ENCODE assay signal across 20 cellular contexts in the genomic region with DNA sequence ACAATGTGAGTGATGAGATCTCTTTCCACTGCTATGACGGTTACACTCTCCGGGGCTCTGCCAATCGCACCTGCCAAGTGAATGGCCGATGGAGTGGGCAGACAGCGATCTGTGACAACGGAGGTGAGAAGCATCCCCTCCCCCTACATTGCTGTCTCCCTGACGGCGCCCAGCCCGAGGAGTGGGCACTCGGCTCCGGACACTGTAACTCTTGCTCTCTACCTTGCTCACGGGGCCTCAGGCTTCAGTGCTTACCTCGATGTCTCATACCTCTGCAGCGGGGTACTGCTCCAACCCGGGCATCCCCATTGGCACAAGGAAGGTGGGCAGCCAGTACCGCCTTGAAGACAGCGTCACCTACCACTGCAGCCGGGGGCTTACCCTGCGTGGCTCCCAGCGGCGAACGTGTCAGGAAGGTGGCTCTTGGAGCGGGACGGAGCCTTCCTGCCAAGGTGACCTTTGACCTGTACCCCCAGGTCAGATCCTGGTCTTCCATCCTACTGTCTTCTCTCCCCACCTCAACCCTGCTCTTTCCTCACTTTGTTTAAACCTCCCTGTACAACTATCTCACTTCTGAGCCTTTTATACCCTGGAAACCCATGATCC. TPM values are rescaled to one million over a fixed set of nuclear protein-coding genes. Genes with fewer than 3 reads are reported as not detected.
DNase-seq lines count a peak whose midpoint lies in the region; ATAC-seq, FAIRE-seq and TF ChIP-seq lines count a peak whose summit lies in the region.
"Had no signal": no experiment of that assay in that cellular context is flagged by ENCODE, and none has a peak within 500 bp of the region (broad histone marks: within the 10 kb centered on the region; RNA-seq: fewer than 3 reads in every experiment).

No MANE protein-coding gene starts in this region.

- H3K4me1 ChIP-seq in HEK293 (ENCODE audit: control insufficient read depth, insufficient read depth, low read length) (no peaks in the 10 kb centered on the region), K562 (replicated peaks in 1 of 2; ENCODE audit: control insufficient read depth in 2 of 2, insufficient read depth in 2 of 2, low read length in 2 of 2) (peaks cover 16 to 24% of the 10 kb centered on the region in 2 experiments), liver (ENCODE audit: control insufficient read depth in 4 of 4, insufficient read depth in 4 of 4, low read length in 3 of 4) (peaks cover 7 to 59% (median 34%) of the 10 kb centered on the region in 4 donors), SJCRH30 (peaks cover 5% of the 10 kb centered on the region; the same call in 1 of the 2 replicates)
- H3K4me1 ChIP-seq: BE2C had no signal

- no peak overlapping the region for H3K4me2 ChIP-seq in K562 (ENCODE audit: insufficient read depth, low read length)

- H3K4me3 Mint-ChIP-seq in stimulated activated effector memory CD8-positive, alpha-beta T cell treated with anti-CD3 and anti-CD28 coated beads, Interleukin-12 subunit alpha, Interleukin-12 subunit beta, amount 100 ng/mL, for 72 hours, result no peak overlapping the region
- H3K4me3 Mint-ChIP-seq: CD4-positive, alpha-beta memory T cell; HFFc6 had no signal

- no peak for TF ChIP-seq EP300 in K562 (IDR thresholded peaks at IDR 0.05; ENCODE audit: low read length)

- BruUV-seq in K562 (replicated peaks; lab: Mats Ljungman, UMichigan), result no TSS peak

- peaks cover 10% of the 10 kb centered on the region for H3K4me1 Mint-ChIP-seq in stimulated activated effector memory CD8-positive, alpha-beta T cell treated with anti-CD3 and anti-CD28 coated beads, Interleukin-12 subunit alpha, Interleukin-12 subunit beta, amount 100 ng/mL, for 72 hours
- H3K4me1 Mint-ChIP-seq: CD4-positive, alpha-beta memory T cell had no signal

- H3K9me1 ChIP-seq in K562 (ENCODE audit: control insufficient read depth, insufficient read depth, low read length), result peaks cover 7% of the 10 kb centered on the region

- POLR2A ChIA-PET in HEK293 (lab: Yijun Ruan, JAX) (interaction anchor here (1.8 to 1.9 kb wide), 2 partner anchors 17 to 25 kb away, joined by 3 to 8 read pairs; a partner anchor contains a TSS), K562 (lab: Yijun Ruan, JAX) (interaction anchor here (1.9 kb wide), 1 partner anchor 9 kb away, joined by 6 read pairs; no protein-coding TSS in a partner anchor)

- H4K20me1 ChIP-seq in K562 (replicated peaks; ENCODE audit: control insufficient read depth, insufficient read depth, low read length), result no peaks in the 10 kb centered on the region

- peak overlapping the region; percentile 23 for H3K27ac Mint-ChIP-seq in stimulated activated effector memory CD8-positive, alpha-beta T cell treated with anti-CD3 and anti-CD28 coated beads, Interleukin-12 subunit alpha, Interleukin-12 subunit beta, amount 100 ng/mL, for 72 hours
- H3K27ac Mint-ChIP-seq: HFFc6 had no signal

- no peak overlapping the region for H3K9ac ChIP-seq in K562 (ENCODE audit: insufficient read depth in 1 of 2, low read depth in 2 of 2, low read length in 2 of 2)
- H3K9ac ChIP-seq in liver (ENCODE audit: low read depth in 1 of 2, low read length in 2 of 2), result peak overlapping the region; percentile 80 to 96

- CTCF ChIA-PET in HEK293 (lab: Yijun Ruan, JAX), result interaction anchor here (0.6 kb wide), 1 partner anchor 1008 kb away, joined by 5 read pairs; no protein-coding TSS in a partner anchor
- CTCF ChIA-PET in K562 (lab: Yijun Ruan, JAX; ENCODE audit: low intra/inter-chr PET ratio), result no interaction called here

- H3K9me3 Mint-ChIP-seq in stimulated activated effector memory CD8-positive, alpha-beta T cell treated with anti-CD3 and anti-CD28 coated beads, Interleukin-12 subunit alpha, Interleukin-12 subunit beta, amount 100 ng/mL, for 72 hours, result no peaks in the 10 kb centered on the region
- H3K9me3 Mint-ChIP-seq: HFFc6 had no signal

- TF ChIP-seq CTCF in HEK293 (tag by site-specific recombination; IDR thresholded peaks at IDR 0.05) (no peak), K562 (IDR thresholded peaks at IDR 0.05 in 2 of 3, conservative IDR thresholded peaks at IDR 0.05 in 1 of 3; ENCODE audit: insufficient read depth in 2 of 3, low read depth in 1 of 3, low read length in 3 of 3) (no peak), liver (IDR thresholded peaks at IDR 0.05; ENCODE audit: low read depth, low read length, missing input control) (no peak)

- peaks cover 2 to 26% of the 10 kb centered on the region in 2 experiments; a peak in 3 of 5 replicates for H3K27me3 ChIP-seq in K562 (ENCODE audit: control insufficient read depth in 2 of 2, insufficient read depth in 2 of 2, low read length in 2 of 2)
- no peaks in the 10 kb centered on the region for H3K27me3 ChIP-seq in liver (ENCODE audit: control insufficient read depth in 4 of 4, insufficient read depth in 4 of 4, low read length in 3 of 4)
- H3K27me3 ChIP-seq in SJCRH30, result peaks cover 11% of the 10 kb centered on the region; the same call in 1 of the 2 replicates
- H3K27me3 ChIP-seq: SJSA1 had no signal

- DNase-seq in K562 (ENCODE audit: extremely low read depth in 1 of 4, low spot score in 3 of 4), result peak in 1 of 4 experiments; percentile 7
- DNase-seq in stimulated activated effector memory CD8-positive, alpha-beta T cell treated with anti-CD3 and anti-CD28 coated beads, Interleukin-12 subunit alpha, Interleukin-12 subunit beta, amount 100 ng/mL, for 72 hours (ENCODE audit: low spot score in 2 of 2), result no peak
- no peak for DNase-seq in hypothalamus (lab: John Stamatoyannopoulos, UW)
- DNase-seq in Ammon's horn (ENCODE audit: low spot score), result no peak
- DNase-seq in SJCRH30, result no peak
- DNase-seq: ACHN; BE2C; CD4-positive, alpha-beta memory T cell; DMS79 treated with DMSO at 0.1 percent for 48 hours; HFFc6; NCI-H187; NCI-H226; NCI-H526; NK-92 treated with Interleukin-12 subunit alpha and Interleukin-12 subunit beta, amount 100 ng/mL, for 24 hours had no signal

- intact Hi-C loops in K562 (cut with micrococcal nuclease), result loop anchor here (5.0 kb wide), 1 partner anchor 45 kb away; a partner anchor contains a TSS

- WGBS in K562 (ENCODE audit: insufficient coverage, low coverage, missing lambda C conversion rate), result 73% methylated on average over 24 of the region's 24 CpGs
- 41% methylated on average over 24 of the region's 24 CpGs for WGBS in liver

- no peak for ATAC-seq in K562
- no peak for ATAC-seq in stimulated activated effector memory CD8-positive, alpha-beta T cell treated with anti-CD3 and anti-CD28 coated beads, Interleukin-12 subunit alpha, Interleukin-12 subunit beta, amount 100 ng/mL, for 72 hours

- TF ChIP-seq RAD21 in K562 (CRISPR knock-in tag; conservative IDR thresholded peaks at IDR 0.05 in 1 of 2, IDR thresholded peaks at IDR 0.05 in 1 of 2) (no peak), liver (IDR thresholded peaks at IDR 0.05) (no peak)

- H3K4me3 ChIP-seq in HEK293 (ENCODE audit: low read depth, low read length) (no peak overlapping the region), K562 (no peak overlapping the region), liver (ENCODE audit: low read depth in 1 of 3, low read length in 3 of 3) (peak overlapping the region; percentile 64 to 97 (median 81)), SJCRH30 (no peak overlapping the region)
- H3K4me3 ChIP-seq: SJSA1 had no signal

- in situ Hi-C loops in K562 (cut with MboI), result no loop called here

- no peaks in the 10 kb centered on the region for H3K79me2 ChIP-seq in K562 (ENCODE audit: control insufficient read depth, insufficient read depth, low read length)

- no peak overlapping the region for H2AFZ ChIP-seq in K562 (ENCODE audit: low read depth, low read length)

- FAIRE-seq in K562 (lab: Jason Lieb, UNC), result no peak
- FAIRE-seq: D721Med had no signal

- peaks cover 1% of the 10 kb centered on the region for H3K36me3 Mint-ChIP-seq in stimulated activated effector memory CD8-positive, alpha-beta T cell treated with anti-CD3 and anti-CD28 coated beads, Interleukin-12 subunit alpha, Interleukin-12 subunit beta, amount 100 ng/mL, for 72 hours

- peaks cover 0 to 17% of the 10 kb centered on the region in 2 experiments; a peak in 1 of 3 replicates for H3K36me3 ChIP-seq in HEK293 (ENCODE audit: control insufficient read depth in 2 of 2, insufficient read depth in 1 of 2, low read length in 2 of 2)
- peaks cover 14% of the 10 kb centered on the region for H3K36me3 ChIP-seq in K562 (ENCODE audit: control insufficient read depth, insufficient read depth, low read length)
- H3K36me3 ChIP-seq in liver (ENCODE audit: control insufficient read depth in 4 of 4, insufficient read depth in 3 of 4, low read depth in 1 of 4, low read length in 3 of 4), result peaks cover 2 to 58% (median 45%) of the 10 kb centered on the region in 4 donors
- H3K36me3 ChIP-seq in SJCRH30, result peaks cover 11% of the 10 kb centered on the region

- H3K9me3 ChIP-seq in HEK293 (ENCODE audit: control insufficient read depth, insufficient read depth, low read depth, low read length) (no peaks in the 10 kb centered on the region), K562 (replicated peaks; ENCODE audit: control insufficient read depth, insufficient read depth, low read depth, low read length) (no peaks in the 10 kb centered on the region), liver (ENCODE audit: control insufficient read depth in 4 of 4, low read length in 3 of 4) (no peaks in the 10 kb centered on the region), SJCRH30 (replicated peaks) (no peaks in the 10 kb centered on the region)
- H3K9me3 ChIP-seq: BE2C, SJSA1 had no signal

- no peak for TF ChIP-seq POLR2A in K562 (conservative IDR thresholded peaks at IDR 0.05)

- H3K27ac ChIP-seq in HEK293 (ENCODE audit: extremely low read depth, low read depth, low read length), result no peak overlapping the region
- no peak overlapping the region for H3K27ac ChIP-seq in K562 (ENCODE audit: extremely low read depth, low read depth, low read length)
- H3K27ac ChIP-seq in liver (ENCODE audit: low read depth in 1 of 2, low read length in 2 of 2), result peak overlapping the region; percentile 71 to 93
- no peak overlapping the region for H3K27ac ChIP-seq in SJCRH30
- H3K27ac ChIP-seq: SJSA1 had no signal

RNA-seq across cellular contexts. Expression of a gene that starts 1.3 kb away (rescaled TPM):
- 0.88 and 2.0 TPM in 2 replicates for total RNA-seq in K562 (2011; cell fraction: chromatin; rRNA removed; ENCODE audit: low replicate concordance)
- total RNA-seq in K562 (2011; cell fraction: nucleolus; rRNA removed), result 1.2 and 1.4 TPM in 2 replicates
- total RNA-seq in K562 (2011; cell fraction: nucleoplasm; rRNA removed), result 0.95 TPM in 1 of 2 replicates, not detected in the other
- total RNA-seq in K562 (2014; rRNA removed) (not detected in 2 replicates), K562 (2014; rRNA removed; fragmentation: Illumina TruSeq; extraction: Trizol) (not detected in 2 replicates), K562 (2015; rRNA removed; fragmentation: Illumina TruSeq; extraction: Trizol) (0.22 TPM in 1 of 2 replicates, not detected in the other), K562 (2021) (0.91 and 1.1 TPM in 2 replicates), liver (1,000 to 10,000 TPM; 2,016 to 3,272 TPM)
- polyA plus RNA-seq in K562 (2011; rRNA removed) (0.20 and 0.21 TPM in 2 replicates), K562 (2014; fragmentation: Illumina TruSeq; extraction: Trizol) (0.17 TPM in 1 of 2 replicates, not detected in the other), K562 (2014; fragmentation: Nextera tagmentation; extraction: Ambion mirVana) (under 1 TPM; 0.08 to 0.38 TPM), K562 (2014; rRNA removed) (0.16 TPM in 1 of 2 replicates, not detected in the other), liver (1,000 to 10,000 TPM; 3,136 to 3,144 TPM)
- not detected in 2 replicates for polyA plus RNA-seq in K562 (2011; cell fraction: cytosol; rRNA removed)
- 0.88 and 2.2 TPM in 2 replicates for polyA plus RNA-seq in K562 (2011; cell fraction: nucleus; rRNA removed)
- 0.69 and 1.1 TPM in 2 replicates for polyA plus RNA-seq in K562 (2012)
- not detected in 2 replicates for polyA minus RNA-seq in K562 (2011; rRNA and poly(A)+ RNA removed)
- polyA minus RNA-seq in K562 (2011; cell fraction: cytosol; rRNA and poly(A)+ RNA removed), result 0.48 and 4.1 TPM in 2 replicates
- polyA minus RNA-seq in K562 (2011; cell fraction: nucleus; rRNA and poly(A)+ RNA removed), result 0.67 TPM in 1 of 2 replicates, not detected in the other
- not detected in 2 replicates for total RNA-seq in SJCRH30 (2014; rRNA removed; shearing (Covaris generic))
- total RNA-seq: G401 had no signal
- polyA plus RNA-seq: CD4-positive, alpha-beta memory T cell had no signal

RNA-seq across cellular contexts. Expression of a gene that starts 11.6 kb away (rescaled TPM):
- total RNA-seq in K562 (2011; cell fraction: chromatin; rRNA removed; ENCODE audit: low replicate concordance), result 47.1 and 78.6 TPM in 2 replicates
- 45.5 and 59.2 TPM in 2 replicates for total RNA-seq in K562 (2011; cell fraction: nucleolus; rRNA removed)
- total RNA-seq in K562 (2011; cell fraction: nucleoplasm; rRNA removed), result 52.1 and 52.4 TPM in 2 replicates
- total RNA-seq in K562 (2014; rRNA removed), result 130 and 139 TPM in 2 replicates
- 76.2 and 86.2 TPM in 2 replicates for total RNA-seq in K562 (2014; rRNA removed; fragmentation: Illumina TruSeq; extraction: Trizol)
- 108 and 110 TPM in 2 replicates for total RNA-seq in K562 (2015; rRNA removed; fragmentation: Illumina TruSeq; extraction: Trizol)
- total RNA-seq in K562 (2021), result 87.6 and 91.5 TPM in 2 replicates
- polyA plus RNA-seq in K562 (2011; rRNA removed), result 63.9 and 79.5 TPM in 2 replicates
- 56.5 and 70.8 TPM in 2 replicates for polyA plus RNA-seq in K562 (2011; cell fraction: cytosol; rRNA removed)
- polyA plus RNA-seq in K562 (2011; cell fraction: nucleus; rRNA removed), result 100 and 111 TPM in 2 replicates
- polyA plus RNA-seq in K562 (2012), result 111 and 134 TPM in 2 replicates
- 148 and 154 TPM in 2 replicates for polyA plus RNA-seq in K562 (2014; fragmentation: Illumina TruSeq; extraction: Trizol)
- 10 to 100 TPM; 15.2 to 18.1 TPM for polyA plus RNA-seq in K562 (2014; fragmentation: Nextera tagmentation; extraction: Ambion mirVana)
- 143 and 157 TPM in 2 replicates for polyA plus RNA-seq in K562 (2014; rRNA removed)
- polyA minus RNA-seq in K562 (2011; rRNA and poly(A)+ RNA removed), result 32.8 and 42.7 TPM in 2 replicates
- polyA minus RNA-seq in K562 (2011; cell fraction: cytosol; rRNA and poly(A)+ RNA removed), result 38.1 and 40.2 TPM in 2 replicates
- polyA minus RNA-seq in K562 (2011; cell fraction: nucleus; rRNA and poly(A)+ RNA removed), result 26.9 and 38.8 TPM in 2 replicates
- 10 to 100 TPM; 11.1 to 21.8 TPM for total RNA-seq in liver
- 10 to 100 TPM; 11.9 to 14.2 TPM for polyA plus RNA-seq in liver
- total RNA-seq in SJCRH30 (2014; rRNA removed; shearing (Covaris generic)), result 66.3 and 70.1 TPM in 2 replicates

RNA-seq across cellular contexts. Expression of a gene that starts 11.8 kb away (rescaled TPM):
- 247 and 681 TPM in 2 replicates for total RNA-seq in K562 (2011; cell fraction: chromatin; rRNA removed; ENCODE audit: low replicate concordance)
- total RNA-seq in K562 (2011; cell fraction: nucleolus; rRNA removed), result 350 and 365 TPM in 2 replicates
- total RNA-seq in K562 (2011; cell fraction: nucleoplasm; rRNA removed), result 202 and 277 TPM in 2 replicates
- total RNA-seq in K562 (2014; rRNA removed) (45.0 and 45.1 TPM in 2 replicates), K562 (2014; rRNA removed; fragmentation: Illumina TruSeq; extraction: Trizol) (27.0 and 35.5 TPM in 2 replicates), K562 (2015; rRNA removed; fragmentation: Illumina TruSeq; extraction: Trizol) (33.6 and 34.5 TPM in 2 replicates), K562 (2021) (88.4 and 94.6 TPM in 2 replicates), liver (10 to 100 TPM; 34.7 to 57.6 TPM)
- polyA plus RNA-seq in K562 (2011; rRNA removed) (38.8 and 84.8 TPM in 2 replicates), K562 (2014; fragmentation: Illumina TruSeq; extraction: Trizol) (45.1 and 50.3 TPM in 2 replicates), K562 (2014; fragmentation: Nextera tagmentation; extraction: Ambion mirVana) (1 to 10 TPM; 3.3 to 7.8 TPM), K562 (2014; rRNA removed) (58.3 and 61.3 TPM in 2 replicates), liver (10 to 100 TPM; 26.7 to 34.3 TPM)
- 32.7 and 35.6 TPM in 2 replicates for polyA plus RNA-seq in K562 (2011; cell fraction: cytosol; rRNA removed)
- polyA plus RNA-seq in K562 (2011; cell fraction: nucleus; rRNA removed), result 626 and 727 TPM in 2 replicates
- 63.3 and 102 TPM in 2 replicates for polyA plus RNA-seq in K562 (2012)
- 63.6 and 66.0 TPM in 2 replicates for polyA minus RNA-seq in K562 (2011; rRNA and poly(A)+ RNA removed)
- 45.1 and 49.1 TPM in 2 replicates for polyA minus RNA-seq in K562 (2011; cell fraction: cytosol; rRNA and poly(A)+ RNA removed)
- polyA minus RNA-seq in K562 (2011; cell fraction: nucleus; rRNA and poly(A)+ RNA removed), result 128 and 164 TPM in 2 replicates
- total RNA-seq in SJCRH30 (2014; rRNA removed; shearing (Covaris generic)), result 27.3 and 37.4 TPM in 2 replicates

RNA-seq across cellular contexts. Expression of a gene that starts 19.7 kb away (rescaled TPM):
- 0.81 and 1.5 TPM in 2 replicates for total RNA-seq in K562 (2011; cell fraction: chromatin; rRNA removed; ENCODE audit: low replicate concordance)
- total RNA-seq in K562 (2011; cell fraction: nucleolus; rRNA removed), result 0.66 and 1.5 TPM in 2 replicates
- total RNA-seq in K562 (2011; cell fraction: nucleoplasm; rRNA removed), result 0.66 and 0.84 TPM in 2 replicates
- total RNA-seq in K562 (2014; rRNA removed), result 0.05 and 0.20 TPM in 2 replicates
- total RNA-seq in K562 (2014; rRNA removed; fragmentation: Illumina TruSeq; extraction: Trizol), result 0.40 TPM in 1 of 2 replicates, not detected in the other
- total RNA-seq in K562 (2015; rRNA removed; fragmentation: Illumina TruSeq; extraction: Trizol), result 0.58 and 0.72 TPM in 2 replicates
- total RNA-seq in K562 (2021), result 1.1 and 1.2 TPM in 2 replicates
- 0.38 and 0.47 TPM in 2 replicates for polyA plus RNA-seq in K562 (2011; rRNA removed)
- 0.34 and 0.53 TPM in 2 replicates for polyA plus RNA-seq in K562 (2011; cell fraction: cytosol; rRNA removed)
- polyA plus RNA-seq in K562 (2011; cell fraction: nucleus; rRNA removed), result 0.46 and 0.76 TPM in 2 replicates
- polyA plus RNA-seq in K562 (2012), result 0.44 and 4.6 TPM in 2 replicates
- polyA plus RNA-seq in K562 (2014; fragmentation: Illumina TruSeq; extraction: Trizol), result 0.36 and 0.40 TPM in 2 replicates
- under 1 TPM in 1 of 2 experiments, not detected in 1; 0.27 TPM for polyA plus RNA-seq in K562 (2014; fragmentation: Nextera tagmentation; extraction: Ambion mirVana)
- 0.11 and 0.28 TPM in 2 replicates for polyA plus RNA-seq in K562 (2014; rRNA removed)
- 0.14 and 0.15 TPM in 2 replicates for polyA minus RNA-seq in K562 (2011; rRNA and poly(A)+ RNA removed)
- polyA minus RNA-seq in K562 (2011; cell fraction: cytosol; rRNA and poly(A)+ RNA removed), result 1.2 TPM in 1 of 2 replicates, not detected in the other
- polyA minus RNA-seq in K562 (2011; cell fraction: nucleus; rRNA and poly(A)+ RNA removed), result 0.13 and 0.44 TPM in 2 replicates
- total RNA-seq in liver, result 100 to 1,000 TPM; 212 to 354 TPM
- polyA plus RNA-seq in liver, result 100 to 1,000 TPM; 441 to 522 TPM
- total RNA-seq in SJCRH30 (2014; rRNA removed; shearing (Covaris generic)), result 1.2 and 1.5 TPM in 2 replicates
- total RNA-seq: RPMI7951 had no signal
- polyA plus RNA-seq: CD4-positive, alpha-beta memory T cell had no signal

RNA-seq across cellular contexts. Expression of a gene that starts 24.8 kb away (rescaled TPM):
- total RNA-seq in K562 (2011; cell fraction: chromatin; rRNA removed; ENCODE audit: low replicate concordance), result 48.5 and 121 TPM in 2 replicates
- 102 and 121 TPM in 2 replicates for total RNA-seq in K562 (2011; cell fraction: nucleolus; rRNA removed)
- 59.5 and 73.2 TPM in 2 replicates for total RNA-seq in K562 (2011; cell fraction: nucleoplasm; rRNA removed)
- 29.0 and 31.1 TPM in 2 replicates for total RNA-seq in K562 (2014; rRNA removed)
- total RNA-seq in K562 (2014; rRNA removed; fragmentation: Illumina TruSeq; extraction: Trizol), result 9.3 and 13.1 TPM in 2 replicates
- total RNA-seq in K562 (2015; rRNA removed; fragmentation: Illumina TruSeq; extraction: Trizol), result 18.6 and 19.4 TPM in 2 replicates
- 27.6 and 28.5 TPM in 2 replicates for total RNA-seq in K562 (2021)
- 11.9 and 25.1 TPM in 2 replicates for polyA plus RNA-seq in K562 (2011; rRNA removed)
- 31.8 and 33.4 TPM in 2 replicates for polyA plus RNA-seq in K562 (2011; cell fraction: cytosol; rRNA removed)
- 168 and 185 TPM in 2 replicates for polyA plus RNA-seq in K562 (2011; cell fraction: nucleus; rRNA removed)
- 27.9 and 39.5 TPM in 2 replicates for polyA plus RNA-seq in K562 (2012)
- polyA plus RNA-seq in K562 (2014; fragmentation: Illumina TruSeq; extraction: Trizol), result 30.4 and 31.8 TPM in 2 replicates
- 1 to 10 TPM; 6.4 to 7.3 TPM for polyA plus RNA-seq in K562 (2014; fragmentation: Nextera tagmentation; extraction: Ambion mirVana)
- 31.9 and 35.1 TPM in 2 replicates for polyA plus RNA-seq in K562 (2014; rRNA removed)
- polyA minus RNA-seq in K562 (2011; rRNA and poly(A)+ RNA removed), result 11.3 and 11.5 TPM in 2 replicates
- polyA minus RNA-seq in K562 (2011; cell fraction: cytosol; rRNA and poly(A)+ RNA removed), result 9.3 and 12.2 TPM in 2 replicates
- polyA minus RNA-seq in K562 (2011; cell fraction: nucleus; rRNA and poly(A)+ RNA removed), result 38.9 and 52.6 TPM in 2 replicates
- total RNA-seq in liver, result 10 to 100 TPM in 1 of 2 donors, 1 to 10 TPM in 1; 4.5 to 11.0 TPM
- polyA plus RNA-seq in liver, result 1 to 10 TPM; 8.9 to 9.7 TPM
- total RNA-seq in SJCRH30 (2014; rRNA removed; shearing (Covaris generic)), result 13.8 and 17.8 TPM in 2 replicates

Comparison
In these comparisons a context has a peak if more than half of its experiments do, and no peak if none do; other contexts are left out.
1. H3K27ac ChIP-seq: peak in liver (2 of 2); none in HEK293 (single experiment), K562 (single experiment) and SJCRH30 (single experiment).
2. H3K4me3 ChIP-seq: peak in liver (3 of 3); none in HEK293 (single experiment), K562 (single experiment) and SJCRH30 (single experiment).
3. H3K9ac ChIP-seq: peak in liver (2 of 2); none in K562 (0 of 2).
4. RNA of a gene that starts 1.3 kb away (total RNA-seq): 2,016 to 3,272 TPM in liver; 0.22 to 2.0 TPM in K562 and not detected in SJCRH30; every median in the first group is over 100 times any median in the second.